ENCODE assay signal across 20 cellular contexts in the genomic region with DNA sequence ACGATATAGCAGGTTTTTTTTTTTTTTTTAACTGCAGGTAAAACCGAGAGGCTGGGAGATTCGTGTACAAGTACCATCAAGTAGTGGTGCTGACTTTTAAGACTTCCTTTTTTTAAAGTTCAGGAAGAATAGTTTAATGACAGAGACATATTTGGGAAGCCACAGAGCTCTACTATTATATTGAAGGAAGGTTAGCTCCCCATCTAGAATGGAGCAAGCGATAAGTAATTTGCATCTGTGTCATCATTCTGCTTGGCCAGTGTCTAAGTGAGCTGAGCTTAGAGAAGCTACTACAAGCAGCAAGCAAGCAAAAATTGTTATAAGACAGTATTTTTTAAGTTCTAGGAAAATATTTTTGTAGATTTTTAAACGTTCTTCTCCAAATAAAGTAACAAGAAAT.
DNase-seq lines count a peak whose midpoint lies in the region; ATAC-seq and TF ChIP-seq lines count a peak whose summit lies in the region.
"Had no signal": no experiment of that assay in that cellular context is flagged by ENCODE, and none has a peak within 500 bp of the region (broad histone marks: within the 10 kb centered on the region; RNA-seq: fewer than 3 reads in every experiment).

No MANE protein-coding gene starts in this region.

- TF ChIP-seq CTCF in neutrophil (IDR thresholded peaks at IDR 0.05) (no peak), GM10266 (IDR thresholded peaks at IDR 0.05; ENCODE audit: control insufficient read depth, insufficient read depth, low read depth, missing control alignments) (no peak), heart right ventricle (IDR thresholded peaks at IDR 0.05) (no peak), sigmoid colon (IDR thresholded peaks at IDR 0.05) (no peak)

- intact Hi-C loops in heart right ventricle (cut with DNase I) (no loop called here), sigmoid colon (cut with DNase I) (no loop called here)

- H3K27me3 ChIP-seq in neutrophil (no peaks in the 10 kb centered on the region), subcutaneous abdominal adipose tissue (ENCODE audit: control insufficient read depth in 5 of 5, insufficient read depth in 4 of 5, low read length in 5 of 5) (no peaks in the 10 kb centered on the region), heart right ventricle (no peaks in the 10 kb centered on the region), sigmoid colon (no peaks in the 10 kb centered on the region)
- H3K27me3 ChIP-seq: BE2C, BLaER1 had no signal

- WGBS in heart right ventricle, 2 donors = 85 to 87% methylated on average over 5 of the region's 5 CpGs
- WGBS in sigmoid colon, 2 donors = 79 to 88% methylated on average over 5 of the region's 5 CpGs

- TF ChIP-seq EP300 in sigmoid colon (IDR thresholded peaks at IDR 0.05) = no peak

- no peak overlapping the region for H3K9ac ChIP-seq in subcutaneous abdominal adipose tissue (ENCODE audit: low read length in 5 of 5)
- H3K9ac ChIP-seq: BLaER1 had no signal

- H3K4me3 ChIP-seq in neutrophil (ENCODE audit: low read depth in 1 of 2, low read length in 1 of 2) = no peak overlapping the region
- H3K4me3 ChIP-seq in subcutaneous abdominal adipose tissue (ENCODE audit: low read depth in 1 of 5, low read length in 5 of 5) = peak overlapping the region in 3 of 5 donors; percentile 38 to 45 (median 40)
- H3K4me3 ChIP-seq in heart right ventricle = no peak overlapping the region
- no peak overlapping the region for H3K4me3 ChIP-seq in sigmoid colon
- H3K4me3 ChIP-seq: BLaER1, GM12878 had no signal

- peaks cover 36% of the 10 kb centered on the region for H3K36me3 ChIP-seq in neutrophil
- H3K36me3 ChIP-seq in subcutaneous abdominal adipose tissue (ENCODE audit: control insufficient read depth in 5 of 5, insufficient read depth in 5 of 5, low read length in 5 of 5) = no peaks in the 10 kb centered on the region
- peaks cover 0 to 16% (median 0%) of the 10 kb centered on the region in 9 donors for H3K36me3 ChIP-seq in heart right ventricle
- H3K36me3 ChIP-seq in sigmoid colon = no peaks in the 10 kb centered on the region
- H3K36me3 ChIP-seq: BE2C, BLaER1 had no signal

- no peak for ATAC-seq in heart right ventricle
- ATAC-seq: GM12878 had no signal

- no peaks in the 10 kb centered on the region for H3K4me1 ChIP-seq in neutrophil (ENCODE audit: control insufficient read depth in 1 of 2, insufficient read depth in 1 of 2, low read depth in 1 of 2, low read length in 1 of 2)
- H3K4me1 ChIP-seq in subcutaneous abdominal adipose tissue (ENCODE audit: control insufficient read depth in 5 of 5, insufficient read depth in 5 of 5, low read length in 5 of 5) = peaks cover 1 to 44% (median 20%) of the 10 kb centered on the region in 5 donors
- peaks cover 0 to 23% (median 11%) of the 10 kb centered on the region in 9 donors for H3K4me1 ChIP-seq in heart right ventricle
- H3K4me1 ChIP-seq in sigmoid colon = peaks cover 0 to 7% (median 7%) of the 10 kb centered on the region in 4 donors
- H3K4me1 ChIP-seq: BE2C, BLaER1, Caco-2 had no signal

- H3K27ac ChIP-seq in neutrophil (peak overlapping the region; percentile 38), subcutaneous abdominal adipose tissue (ENCODE audit: low read depth, low read length) (peak overlapping the region; percentile 67), heart right ventricle (peak overlapping the region in 2 of 10 donors; percentile 5 to 53), sigmoid colon (no peak overlapping the region)
- H3K27ac ChIP-seq: BLaER1 had no signal

- no peak for TF ChIP-seq POLR2A in sigmoid colon (IDR thresholded peaks at IDR 0.05)

- DNase-seq in NOMO-1 treated with DMSO at 0.1 percent for 48 hours (lab: John Stamatoyannopoulos, UW; ENCODE audit: unreplicated experiment) (peak; percentile 4), NOMO-1 treated with dmso at 0.1 percent for 144 hours (lab: John Stamatoyannopoulos, UW; ENCODE audit: unreplicated experiment) (no peak), MV-4-11 (lab: John Stamatoyannopoulos, UW) (peak; percentile 18), GM10266 (ENCODE audit: extremely low spot score) (no peak), heart right ventricle (no peak), sigmoid colon (no peak)
- DNase-seq: 8988T; BE2C; C1 segment of cervical spinal cord; Caco-2; Calu3; CD4-positive, alpha-beta memory T cell; CD4-positive, CD25-positive, alpha-beta regulatory T cell; CD8-positive, alpha-beta memory T cell; DMS79 treated with DMSO at 0.1 percent for 48 hours; GF-D8 had no signal

- no peaks in the 10 kb centered on the region for H3K9me3 ChIP-seq in neutrophil
- H3K9me3 ChIP-seq in subcutaneous abdominal adipose tissue (ENCODE audit: control insufficient read depth in 5 of 5, low read length in 5 of 5) = peaks cover 0 to 2% (median 0%) of the 10 kb centered on the region in 5 donors
- H3K9me3 ChIP-seq in heart right ventricle = peaks cover 0 to 31% (median 3%) of the 10 kb centered on the region in 11 donors
- peaks cover 0 to 6% (median 0%) of the 10 kb centered on the region in 4 donors for H3K9me3 ChIP-seq in sigmoid colon
- H3K9me3 ChIP-seq: BE2C had no signal

Comparison
In these comparisons a context has a peak if more than half of its experiments do, and no peak if none do; other contexts are left out.
1. DNase-seq: peak in NOMO-1 treated with DMSO at 0.1 percent for 48 hours (single experiment) and MV-4-11 (single experiment); none in NOMO-1 treated with dmso at 0.1 percent for 144 hours (single experiment), GM10266 (single experiment), heart right ventricle (0 of 2) and sigmoid colon (single experiment).
2. H3K27ac ChIP-seq: peak in neutrophil (single experiment) and subcutaneous abdominal adipose tissue (single experiment); none in sigmoid colon (0 of 4).
3. H3K4me3 ChIP-seq: peak in subcutaneous abdominal adipose tissue (3 of 5); none in neutrophil (0 of 2), heart right ventricle (0 of 10) and sigmoid colon (0 of 4).